Comparison of ENCODE assay signal across 10 cellular contexts in genomic region chr2:15593327-15593705, GRCh38. TPM values are rescaled to one million over a fixed set of nuclear protein-coding genes. Genes with fewer than 3 reads are reported as not detected.
DNase-seq lines count a peak whose midpoint lies in the region; ATAC-seq and TF ChIP-seq lines count a peak whose summit lies in the region.
"Had no signal": no experiment of that assay in that cellular context is flagged by ENCODE, and none has a peak within 500 bp of the region (broad histone marks: within the 10 kb centered on the region; RNA-seq: fewer than 3 reads in every experiment).

No MANE protein-coding gene starts in this region.

- H3K36me3 Mint-ChIP-seq in T-helper 2 cell treated with Interferon-gamma antibody and Interleukin-4, amounts not matched to agents 5 μg/mL and 100 μg/mL, for 36 hours (ENCODE audit: low read depth): peaks cover 23% of the 10 kb centered on the region
- H3K36me3 Mint-ChIP-seq in endodermal cell (ENCODE audit: low read depth): peaks cover 27% of the 10 kb centered on the region

- no peak overlapping the region for H2AFZ ChIP-seq in OCI-LY7 (ENCODE audit: low read length)

- no peak for DNase-seq in T-helper 2 cell treated with Interferon-gamma antibody and Interleukin-4, amounts not matched to agents 5 μg/mL and 100 μg/mL, for 36 hours (ENCODE audit: low spot score)
- DNase-seq in T-helper 2 cell: no peak
- no peak for DNase-seq in OCI-LY7 (ENCODE audit: low spot score)
- no peak for DNase-seq in endodermal cell
- no peak for DNase-seq in retinal pigment epithelial cell (ENCODE audit: low read depth)
- DNase-seq in NCI-H446 (lab: John Stamatoyannopoulos, UW): no peak
- DNase-seq in activated gamma-delta T cell treated with Interleukin-2 at 50 U/mL for 16 hours: no peak
- DNase-seq: activated gamma-delta T cell, NCI-H1436 had no signal

- peak overlapping the region; percentile 87 for H3K4me3 Mint-ChIP-seq in T-helper 2 cell treated with Interferon-gamma antibody and Interleukin-4, amounts not matched to agents 5 μg/mL and 100 μg/mL, for 36 hours
- peak overlapping the region; percentile 92 for H3K4me3 Mint-ChIP-seq in endodermal cell

- peaks cover 21% of the 10 kb centered on the region for H3K4me1 ChIP-seq in OCI-LY7 (ENCODE audit: insufficient read depth, low read length, poor library complexity, severe bottlenecking)
- no peaks in the 10 kb centered on the region for H3K4me1 ChIP-seq in endodermal cell (ENCODE audit: control insufficient read depth, insufficient read depth, low read length)

- POLR2A ChIA-PET in OCI-LY7 (lab: Charles Lee): interaction anchor here (0.7 to 2.1 kb wide), 6 partner anchors 11 to 285 kb away, joined by 3 to 9 read pairs (median 5); no protein-coding TSS in a partner anchor

- ATAC-seq in GM19395 (IDR thresholded peaks at IDR 0.05; ENCODE audit: unreplicated experiment): no peak

- no peaks in the 10 kb centered on the region for H3K27me3 Mint-ChIP-seq in T-helper 2 cell treated with Interferon-gamma antibody and Interleukin-4, amounts not matched to agents 5 μg/mL and 100 μg/mL, for 36 hours (ENCODE audit: low read depth)
- H3K27me3 Mint-ChIP-seq in endodermal cell (ENCODE audit: insufficient read depth): peaks cover 3% of the 10 kb centered on the region

- H3K9me3 ChIP-seq in OCI-LY7 (ENCODE audit: low read length) (no peaks in the 10 kb centered on the region), endodermal cell (ENCODE audit: control insufficient read depth, low read length) (no peaks in the 10 kb centered on the region)

- peaks cover 44% of the 10 kb centered on the region for H3K79me2 ChIP-seq in OCI-LY7 (ENCODE audit: insufficient read depth, low read depth, low read length)

- intact Hi-C loops in OCI-LY7 (cut with micrococcal nuclease; ENCODE audit: unreplicated experiment): no loop called here

- H3K9me3 Mint-ChIP-seq in T-helper 2 cell treated with Interferon-gamma antibody and Interleukin-4, amounts not matched to agents 5 μg/mL and 100 μg/mL, for 36 hours: no peaks in the 10 kb centered on the region
- no peaks in the 10 kb centered on the region for H3K9me3 Mint-ChIP-seq in endodermal cell

- no peaks in the 10 kb centered on the region for H3K9me2 ChIP-seq in OCI-LY7 (ENCODE audit: insufficient read depth, low read length)

- peak overlapping the region; percentile 89 for H3K4me3 ChIP-seq in OCI-LY7 (ENCODE audit: low read depth, low read length, poor library complexity, severe bottlenecking)
- H3K4me3 ChIP-seq in endodermal cell (ENCODE audit: low read length): peak overlapping the region; percentile 99
- peak overlapping the region; percentile 1 for H3K4me3 ChIP-seq in retinal pigment epithelial cell (ENCODE audit: low read length)

- H3K27ac Mint-ChIP-seq in T-helper 2 cell treated with Interferon-gamma antibody and Interleukin-4, amounts not matched to agents 5 μg/mL and 100 μg/mL, for 36 hours: no peak overlapping the region
- H3K27ac Mint-ChIP-seq in endodermal cell: peak overlapping the region; percentile 7

- no peaks in the 10 kb centered on the region for H3K27me3 ChIP-seq in endodermal cell (ENCODE audit: control insufficient read depth, insufficient read depth, low read length, poor library complexity, severe bottlenecking)

- CTCF ChIA-PET in OCI-LY7 (lab: Charles Lee; ENCODE audit: unreplicated experiment): no interaction called here

- WGBS in endodermal cell (ENCODE audit: insufficient coverage in 1 of 2, insufficient read length in 1 of 2), 2 experiments: 92 to 97% methylated on average over 3 of the region's 3 CpGs

- H3K36me3 ChIP-seq in OCI-LY7 (ENCODE audit: insufficient read depth, low read length): peaks cover 40% of the 10 kb centered on the region
- H3K36me3 ChIP-seq in endodermal cell (ENCODE audit: control insufficient read depth, insufficient read depth, low read length): peaks cover 39% of the 10 kb centered on the region

- peaks cover 10% of the 10 kb centered on the region; the same call in 1 of the 2 replicates for H4K20me1 ChIP-seq in OCI-LY7 (ENCODE audit: insufficient read depth, low read length)

- TSS peak; percentile 62 for BruUV-seq in OCI-LY7 (replicated peaks; lab: Mats Ljungman, UMichigan)

- no peak overlapping the region for H3K9ac ChIP-seq in endodermal cell (ENCODE audit: extremely low read depth, low read length, poor library complexity, severe bottlenecking)

- H3K4me2 ChIP-seq in OCI-LY7 (ENCODE audit: low read length): peak overlapping the region; percentile 72

- TF ChIP-seq CTCF in OCI-LY7 (conservative IDR thresholded peaks at IDR 0.05; ENCODE audit: low read length) (no peak), endodermal cell (conservative IDR thresholded peaks at IDR 0.05) (no peak), retinal pigment epithelial cell (conservative IDR thresholded peaks at IDR 0.05; ENCODE audit: low read depth, low read length) (no peak)

- peaks cover 27% of the 10 kb centered on the region for H3K4me1 Mint-ChIP-seq in T-helper 2 cell treated with Interferon-gamma antibody and Interleukin-4, amounts not matched to agents 5 μg/mL and 100 μg/mL, for 36 hours (ENCODE audit: low read depth)
- peaks cover 8% of the 10 kb centered on the region for H3K4me1 Mint-ChIP-seq in endodermal cell

- H3K27ac ChIP-seq in OCI-LY7 (ENCODE audit: low read depth, low read length, poor library complexity, severe bottlenecking): no peak overlapping the region
- H3K27ac ChIP-seq in endodermal cell (ENCODE audit: low read depth, low read length): no peak overlapping the region

RNA-seq across cellular contexts. Expression of gene DDX1, which starts 1.6 kb away (rescaled TPM):
- total RNA-seq in OCI-LY7 (2014; rRNA removed; shearing (Covaris generic)): 40.5 and 42.7 TPM in 2 replicates
- total RNA-seq in OCI-LY7 (2022) (85.9 and 91.8 TPM in 2 replicates), endodermal cell (100 to 1,000 TPM; 116 to 126 TPM)
- polyA plus RNA-seq in endodermal cell (2013, experiment 1 of 2): 109 TPM
- 105 TPM for polyA plus RNA-seq in endodermal cell (2013, experiment 2 of 2)

RNA-seq across cellular contexts. Expression of gene NBAS, which starts 32.2 kb away (rescaled TPM):
- 23.2 and 28.8 TPM in 2 replicates for total RNA-seq in OCI-LY7 (2014; rRNA removed; shearing (Covaris generic))
- 23.5 and 24.4 TPM in 2 replicates for total RNA-seq in OCI-LY7 (2022)
- total RNA-seq in endodermal cell: 10 to 100 TPM; 47.4 to 54.7 TPM
- polyA plus RNA-seq in endodermal cell (2013, experiment 1 of 2): 43.5 TPM
- 47.2 TPM for polyA plus RNA-seq in endodermal cell (2013, experiment 2 of 2)

Comparison
In these comparisons a context has a peak if more than half of its experiments do, and no peak if none do; other contexts are left out.
1. H3K4me3 ChIP-seq: peak in every context shown above with its lines; median percentile 99 in endodermal cell; 89 in OCI-LY7; 1 in retinal pigment epithelial cell.